8 cellular contexts compared by ENCODE assay signal in the genomic region with DNA sequence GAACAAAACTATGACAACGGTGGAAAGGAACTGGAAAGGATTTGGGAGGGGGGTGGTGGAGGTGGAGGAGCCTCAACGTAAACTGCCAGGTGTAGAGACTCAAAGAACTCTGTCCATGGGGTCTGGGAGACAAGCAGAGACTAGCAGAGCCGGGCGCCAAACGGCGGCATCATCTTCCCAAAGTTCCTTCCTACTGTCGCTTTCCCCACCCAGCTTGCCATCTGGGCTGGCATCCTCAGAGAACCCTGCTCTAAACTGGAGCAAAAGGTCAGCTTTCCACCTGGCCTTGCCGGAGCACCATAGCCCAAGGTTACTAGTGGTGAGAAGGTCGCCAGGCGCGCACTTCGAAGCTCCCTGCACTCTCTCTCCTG. TPM values are rescaled to one million over a fixed set of nuclear protein-coding genes. Genes with fewer than 3 reads are reported as not detected.
DNase-seq lines count a peak whose midpoint lies in the region; ATAC-seq and TF ChIP-seq lines count a peak whose summit lies in the region.

No MANE protein-coding gene starts in this region.

- POLR2A ChIA-PET in HCT116 (lab: Charles Lee) (interaction anchor here (1.5 kb wide), 1 partner anchor 71 kb away, joined by 4 read pairs; no protein-coding TSS in a partner anchor), HEK293T (lab: Yijun Ruan, JAX) (interaction anchor here (0.9 to 8.8 kb wide), 5 partner anchors 8 to 77 kb away, joined by 3 to 94 read pairs (median 4); no protein-coding TSS in a partner anchor)

- no peak overlapping the region for H2AFZ ChIP-seq in HCT116 (ENCODE audit: low read depth, low read length, poor library complexity, severe bottlenecking)

- peak overlapping the region; percentile 72; the same call in 1 of the 2 replicates for H3K9ac ChIP-seq in HCT116 (ENCODE audit: low read length)

- TF ChIP-seq POLR2A in HCT116 (IDR thresholded peaks at IDR 0.05; ENCODE audit: borderline replicate concordance, extremely low read depth, insufficient read depth, insufficient read length) (peak; percentile 24), breast epithelium (IDR thresholded peaks at IDR 0.05) (no peak)

- RAD21 ChIA-PET in HCT116 (lab: Charles Lee; ENCODE audit: low non-redundant PET in 1 of 2, low total read pairs in 2 of 2, uncharacterized antibody in 2 of 2, unreplicated experiment in 2 of 2): no interaction called here

- no peaks in the 10 kb centered on the region for H3K36me3 ChIP-seq in HCT116 (ENCODE audit: control insufficient read depth in 1 of 2, insufficient read depth in 2 of 2, low read length in 2 of 2)
- H3K36me3 ChIP-seq in breast epithelium: no peaks in the 10 kb centered on the region
- H3K36me3 ChIP-seq in muscle layer of duodenum (ENCODE audit: control insufficient read depth in 1 of 2, insufficient read depth in 2 of 2, low read length in 2 of 2): peaks cover 0 to 4% of the 10 kb centered on the region in 2 donors
- no peaks in the 10 kb centered on the region for H3K36me3 ChIP-seq in MG63

- intact Hi-C loops in HCT116 (cut with micrococcal nuclease) (no loop called here), breast epithelium (cut with DNase I; ENCODE audit: low total_unique reads) (no loop called here)

- no peak for ATAC-seq in HCT116
- ATAC-seq in HG03565 (IDR thresholded peaks at IDR 0.05; ENCODE audit: unreplicated experiment): no peak

- CTCF ChIA-PET in HCT116 (lab: Charles Lee) (no interaction called here), HEK293T (lab: Yijun Ruan, JAX) (interaction anchor here (0.7 kb wide), 1 partner anchor 20 kb away, joined by 3 read pairs; no protein-coding TSS in a partner anchor)

- H3K4me3 ChIP-seq in HCT116 (replicated peaks in 1 of 2; ENCODE audit: low read depth in 1 of 2, low read length in 2 of 2) (no peak overlapping the region), breast epithelium (peak overlapping the region; percentile 55 to 81 (median 58)), muscle layer of duodenum (ENCODE audit: low read depth in 1 of 2, low read length in 2 of 2) (peak overlapping the region; percentile 21 to 61), MG63 (no peak overlapping the region; the same call in none of the 2 replicates)

- no peaks in the 10 kb centered on the region for H4K20me1 ChIP-seq in HCT116 (ENCODE audit: insufficient read depth)

- no peaks in the 10 kb centered on the region for H3K9me3 ChIP-seq in HCT116 (ENCODE audit: control insufficient read depth in 1 of 2, insufficient read depth in 1 of 2, low read depth in 1 of 2, low read length in 2 of 2)
- H3K9me3 ChIP-seq in breast epithelium: no peaks in the 10 kb centered on the region
- H3K9me3 ChIP-seq in muscle layer of duodenum (ENCODE audit: control insufficient read depth in 1 of 2, low read length in 2 of 2): no peaks in the 10 kb centered on the region
- no peaks in the 10 kb centered on the region for H3K9me3 ChIP-seq in MG63

- TF ChIP-seq RAD21 in HCT116 (IDR thresholded peaks at IDR 0.05; ENCODE audit: low read depth): no peak

- DNase-seq in HCT116 (ENCODE audit: low read depth, low spot score) (no peak), breast epithelium (ENCODE audit: low spot score in 2 of 2) (no peak), MG63 (no peak), HEK293T (ENCODE audit: extremely low spot score) (no peak)
- no peak for DNase-seq in stimulated activated CD4-positive, alpha-beta T cell treated with anti-CD3 and anti-CD28 coated beads, Interleukin-4, amount 100 ng/mL, for 24 hours

- H3K27me3 ChIP-seq in HCT116 (ENCODE audit: insufficient read depth, low read length): no peaks in the 10 kb centered on the region
- H3K27me3 ChIP-seq in breast epithelium: no peaks in the 10 kb centered on the region
- H3K27me3 ChIP-seq in muscle layer of duodenum (ENCODE audit: low read depth, low read length): no peaks in the 10 kb centered on the region
- H3K27me3 ChIP-seq in MG63: no peaks in the 10 kb centered on the region

- H3K27ac ChIP-seq in 22Rv1 (peak overlapping the region; percentile 100), HCT116 (ENCODE audit: low read depth, low read length) (peak overlapping the region; percentile 95), breast epithelium (peak overlapping the region; percentile 99), muscle layer of duodenum (ENCODE audit: low read length) (peak overlapping the region; percentile 99)

- no peaks in the 10 kb centered on the region for H3K9me2 ChIP-seq in HCT116 (ENCODE audit: insufficient read depth)

- peak overlapping the region; percentile 84 for H3K4me2 ChIP-seq in HCT116 (ENCODE audit: low read length)

- H3K79me2 ChIP-seq in HCT116 (ENCODE audit: insufficient read depth, low read length): peaks cover 5% of the 10 kb centered on the region; the same call in 1 of the 2 replicates

- TF ChIP-seq CTCF in 22Rv1 (IDR thresholded peaks at IDR 0.05): no peak
- TF ChIP-seq CTCF in HCT116 (IDR thresholded peaks at IDR 0.05 in 2 of 3, conservative IDR thresholded peaks at IDR 0.05 in 1 of 3; ENCODE audit: borderline replicate concordance in 1 of 3, insufficient read depth in 1 of 3, low read depth in 2 of 3, low read length in 2 of 3): no peak
- no peak for TF ChIP-seq CTCF in breast epithelium (IDR thresholded peaks at IDR 0.05)

- BruUV-seq in HCT116 (replicated peaks; lab: Mats Ljungman, UMichigan): no TSS peak

- H3K4me1 ChIP-seq in HCT116 (ENCODE audit: control insufficient read depth in 1 of 2, insufficient read depth in 2 of 2, low read length in 2 of 2) (peaks cover 51 to 61% of the 10 kb centered on the region in 2 experiments), breast epithelium (peaks cover 23 to 37% of the 10 kb centered on the region in 2 donors), muscle layer of duodenum (ENCODE audit: control insufficient read depth in 1 of 2, insufficient read depth in 2 of 2, low read length in 2 of 2) (peaks cover 25 to 36% of the 10 kb centered on the region in 2 donors)

TF ChIP-seq in HCT116, 20 proteins besides CTCF, POLR2A, EP300 and RAD21 (continues in another document):
- no peak for TF ChIP-seq TCF7L2 (IDR thresholded peaks at IDR 0.05; ENCODE audit: borderline replicate concordance, extremely low read depth, insufficient read depth, insufficient read length)
- TF ChIP-seq ELF1 (IDR thresholded peaks at IDR 0.05; ENCODE audit: borderline replicate concordance, low read depth): no peak
- no peak for TF ChIP-seq ZNF274 (IDR thresholded peaks at IDR 0.05; ENCODE audit: low read depth, low read length)
- no peak for TF ChIP-seq FOSL1 (IDR thresholded peaks at IDR 0.05; ENCODE audit: low read depth)
- TF ChIP-seq EZH2phosphoT487 (IDR thresholded peaks at IDR 0.05; ENCODE audit: borderline replicate concordance): no peak
- TF ChIP-seq ZFX (IDR thresholded peaks at IDR 0.05): no peak
- TF ChIP-seq POLR2AphosphoS5 (IDR thresholded peaks at IDR 0.05; ENCODE audit: low read depth, low read length): no peak
- no peak for TF ChIP-seq SRF (IDR thresholded peaks at IDR 0.05; ENCODE audit: low read depth)
- TF ChIP-seq, protein P1, sequence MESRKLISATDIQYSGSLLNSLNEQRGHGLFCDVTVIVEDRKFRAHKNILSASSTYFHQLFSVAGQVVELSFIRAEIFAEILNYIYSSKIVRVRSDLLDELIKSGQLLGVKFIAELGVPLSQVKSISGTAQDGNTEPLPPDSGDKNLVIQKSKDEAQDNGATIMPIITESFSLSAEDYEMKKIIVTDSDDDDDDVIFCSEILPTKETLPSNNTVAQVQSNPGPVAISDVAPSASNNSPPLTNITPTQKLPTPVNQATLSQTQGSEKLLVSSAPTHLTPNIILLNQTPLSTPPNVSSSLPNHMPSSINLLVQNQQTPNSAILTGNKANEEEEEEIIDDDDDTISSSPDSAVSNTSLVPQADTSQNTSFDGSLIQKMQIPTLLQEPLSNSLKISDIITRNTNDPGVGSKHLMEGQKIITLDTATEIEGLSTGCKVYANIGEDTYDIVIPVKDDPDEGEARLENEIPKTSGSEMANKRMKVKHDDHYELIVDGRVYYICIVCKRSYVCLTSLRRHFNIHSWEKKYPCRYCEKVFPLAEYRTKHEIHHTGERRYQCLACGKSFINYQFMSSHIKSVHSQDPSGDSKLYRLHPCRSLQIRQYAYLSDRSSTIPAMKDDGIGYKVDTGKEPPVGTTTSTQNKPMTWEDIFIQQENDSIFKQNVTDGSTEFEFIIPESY (IDR thresholded peaks at IDR 0.05; ENCODE audit: extremely low read depth, insufficient replicate concordance, low read length): no peak

TF ChIP-seq in HEK293T, 16 proteins besides CTCF, POLR2A, EP300 and RAD21:
- TF ChIP-seq FOXK2 (IDR thresholded peaks at IDR 0.05): no peak
- no peak for TF ChIP-seq ELF4 (IDR thresholded peaks at IDR 0.05)
- no peak for TF ChIP-seq BHLHE40 (IDR thresholded peaks at IDR 0.05; ENCODE audit: borderline replicate concordance)
TF ChIP-seq in HEK293T: peak in this region for 0.

RNA-seq across cellular contexts. Expression of a gene that starts 4.0 kb away (rescaled TPM):
- 74.6 TPM for total RNA-seq in HCT116 (2021; ENCODE audit: unreplicated experiment)
- polyA plus RNA-seq in HCT116 (2012): 47.4 and 49.8 TPM in 2 replicates
- total RNA-seq in breast epithelium: 10 to 100 TPM; 39.5 to 76.5 (median 47.2) TPM
- 18.1 and 34.9 TPM in 2 replicates for total RNA-seq in MG63 (2014; rRNA removed; shearing (Covaris generic); ENCODE audit: low replicate concordance)

Comparison
In these comparisons a context has a peak if more than half of its experiments do, and no peak if none do; other contexts are left out.
1. H3K4me3 ChIP-seq: peak in breast epithelium (3 of 3) and muscle layer of duodenum (2 of 2); none in HCT116 (0 of 2) and MG63 (single experiment).
2. Peak in every context shown above with its lines, with median percentiles within 50 percentile points of each other: H3K27ac ChIP-seq.